In the genomic region with DNA sequence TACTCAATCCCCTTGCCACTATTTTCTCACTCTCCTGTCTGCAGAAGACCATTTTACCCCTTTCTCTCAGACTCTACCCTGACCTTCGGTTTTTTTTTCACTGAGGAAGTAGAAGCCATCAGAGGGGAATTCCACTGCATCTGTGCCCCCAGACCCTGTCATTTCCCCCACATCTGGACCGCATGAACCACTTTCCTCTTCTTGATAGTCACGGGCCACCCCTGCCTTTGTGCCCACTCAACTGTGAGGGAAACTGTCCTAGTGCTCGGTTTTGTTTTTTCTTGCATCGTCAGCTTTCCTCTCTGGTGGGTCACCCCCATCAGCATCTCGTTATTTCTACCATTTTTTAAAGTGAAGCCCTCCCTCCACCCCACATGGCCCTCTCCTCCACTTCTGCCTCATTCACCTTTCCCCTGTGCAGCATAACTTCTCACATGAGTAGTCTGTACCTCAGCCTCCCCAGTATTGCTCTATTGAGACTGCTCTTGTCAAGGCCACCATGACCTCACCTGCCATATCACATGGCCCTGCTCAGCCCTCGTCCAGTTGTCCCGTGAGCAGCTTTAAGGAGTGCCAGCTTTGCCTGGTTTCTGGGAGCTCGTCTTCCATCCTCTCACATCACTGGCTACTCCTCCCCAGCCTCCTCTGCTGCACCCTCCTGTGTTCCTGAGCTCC, we compare ENCODE assay signal across 15 cellular contexts. TPM values are rescaled to one million over a fixed set of nuclear protein-coding genes. Genes with fewer than 3 reads are reported as not detected.
DNase-seq lines count a peak whose midpoint lies in the region; ATAC-seq, FAIRE-seq and TF ChIP-seq lines count a peak whose summit lies in the region.
"Had no signal": no experiment of that assay in that cellular context is flagged by ENCODE, and none has a peak within 500 bp of the region (broad histone marks: within the 10 kb centered on the region; RNA-seq: fewer than 3 reads in every experiment).

No MANE protein-coding gene starts in this region.

- CTCF ChIA-PET in activated CD8-positive, alpha-beta memory T cell treated with anti-CD3 and anti-CD28 coated beads, Interleukin-2, amount 10 ng/mL, durations not matched to agents 7 days and 5 days (lab: Charles Lee): interaction anchor here (1.2 kb wide), 1 partner anchor 29 kb away, joined by 4 read pairs; no protein-coding TSS in a partner anchor

- no peak for DNase-seq in activated CD8-positive, alpha-beta memory T cell treated with anti-CD3 and anti-CD28 coated beads, Interleukin-2, amount 10 ng/mL, durations not matched to agents 7 days and 5 days
- DNase-seq in activated CD8-positive, alpha-beta memory T cell treated with anti-CD3 and anti-CD28 coated beads for 24 hours: no peak
- no peak for DNase-seq in stimulated activated effector memory CD8-positive, alpha-beta T cell treated with anti-CD3 and anti-CD28 coated beads, Interleukin-12 subunit alpha, Interleukin-12 subunit beta, amount 100 ng/mL, for 72 hours (ENCODE audit: low spot score in 2 of 2)
- DNase-seq in urothelium cell line (ENCODE audit: low spot score) (no peak), D721Med (ENCODE audit: insufficient read length, low spot score) (no peak)
- DNase-seq: 8988T; activated CD4-positive, alpha-beta memory T cell treated with anti-CD3 and anti-CD28 coated beads, Interleukin-2, amount 10 ng/mL, durations not matched to agents 7 days and 5 days; left ventricle myocardium superior; NCI-H1694; occipital lobe; stimulated activated naive CD4-positive, alpha-beta T cell treated with Interleukin-2 at 50 U/mL for 16 hours; T-helper 1 cell had no signal

- H3K36me3 Mint-ChIP-seq in activated CD8-positive, alpha-beta memory T cell treated with anti-CD3 and anti-CD28 coated beads, Interleukin-2, amount 10 ng/mL, durations not matched to agents 7 days and 5 days: peaks cover 74% of the 10 kb centered on the region
- peaks cover 90% of the 10 kb centered on the region for H3K36me3 Mint-ChIP-seq in stimulated activated effector memory CD8-positive, alpha-beta T cell treated with anti-CD3 and anti-CD28 coated beads, Interleukin-12 subunit alpha, Interleukin-12 subunit beta, amount 100 ng/mL, for 72 hours

- H3K4me1 Mint-ChIP-seq in activated CD8-positive, alpha-beta memory T cell treated with anti-CD3 and anti-CD28 coated beads, Interleukin-2, amount 10 ng/mL, durations not matched to agents 7 days and 5 days: peaks cover 10% of the 10 kb centered on the region
- peaks cover 34% of the 10 kb centered on the region for H3K4me1 Mint-ChIP-seq in stimulated activated effector memory CD8-positive, alpha-beta T cell treated with anti-CD3 and anti-CD28 coated beads, Interleukin-12 subunit alpha, Interleukin-12 subunit beta, amount 100 ng/mL, for 72 hours

- peak overlapping the region; percentile 64 for H3K27ac Mint-ChIP-seq in activated CD8-positive, alpha-beta memory T cell treated with anti-CD3 and anti-CD28 coated beads, Interleukin-2, amount 10 ng/mL, durations not matched to agents 7 days and 5 days
- peak overlapping the region; percentile 86 for H3K27ac Mint-ChIP-seq in stimulated activated effector memory CD8-positive, alpha-beta T cell treated with anti-CD3 and anti-CD28 coated beads, Interleukin-12 subunit alpha, Interleukin-12 subunit beta, amount 100 ng/mL, for 72 hours
- H3K27ac Mint-ChIP-seq: activated CD4-positive, alpha-beta memory T cell treated with anti-CD3 and anti-CD28 coated beads, Interleukin-2, amount 10 ng/mL, durations not matched to agents 7 days and 5 days had no signal

- H3K4me3 Mint-ChIP-seq in activated CD8-positive, alpha-beta memory T cell treated with anti-CD3 and anti-CD28 coated beads, Interleukin-2, amount 10 ng/mL, durations not matched to agents 7 days and 5 days: no peak overlapping the region
- H3K4me3 Mint-ChIP-seq in stimulated activated effector memory CD8-positive, alpha-beta T cell treated with anti-CD3 and anti-CD28 coated beads, Interleukin-12 subunit alpha, Interleukin-12 subunit beta, amount 100 ng/mL, for 72 hours: peak overlapping the region; percentile 40
- H3K4me3 Mint-ChIP-seq: activated CD4-positive, alpha-beta memory T cell treated with anti-CD3 and anti-CD28 coated beads, Interleukin-2, amount 10 ng/mL, durations not matched to agents 7 days and 5 days had no signal

- no peaks in the 10 kb centered on the region for H3K27me3 Mint-ChIP-seq in activated CD8-positive, alpha-beta memory T cell treated with anti-CD3 and anti-CD28 coated beads, Interleukin-2, amount 10 ng/mL, durations not matched to agents 7 days and 5 days
- H3K27me3 Mint-ChIP-seq: activated CD4-positive, alpha-beta memory T cell treated with anti-CD3 and anti-CD28 coated beads, Interleukin-2, amount 10 ng/mL, durations not matched to agents 7 days and 5 days had no signal

- no peak for FAIRE-seq in urothelium cell line (lab: Jason Lieb, UNC)
- FAIRE-seq in D721Med (lab: Jason Lieb, UNC): no peak

- no peak for TF ChIP-seq CTCF in D721Med (IDR thresholded peaks at IDR 0.05; ENCODE audit: insufficient read depth, missing control alignments)

- H3K9me3 Mint-ChIP-seq in activated CD8-positive, alpha-beta memory T cell treated with anti-CD3 and anti-CD28 coated beads, Interleukin-2, amount 10 ng/mL, durations not matched to agents 7 days and 5 days (ENCODE audit: low read depth): no peaks in the 10 kb centered on the region
- no peaks in the 10 kb centered on the region for H3K9me3 Mint-ChIP-seq in stimulated activated effector memory CD8-positive, alpha-beta T cell treated with anti-CD3 and anti-CD28 coated beads, Interleukin-12 subunit alpha, Interleukin-12 subunit beta, amount 100 ng/mL, for 72 hours
- H3K9me3 Mint-ChIP-seq: activated CD4-positive, alpha-beta memory T cell treated with anti-CD3 and anti-CD28 coated beads, Interleukin-2, amount 10 ng/mL, durations not matched to agents 7 days and 5 days had no signal

- ATAC-seq in activated CD8-positive, alpha-beta memory T cell treated with anti-CD3 and anti-CD28 coated beads, Interleukin-2, amount 10 ng/mL, durations not matched to agents 7 days and 5 days: no peak
- ATAC-seq in GM21786 (IDR thresholded peaks at IDR 0.05; ENCODE audit: unreplicated experiment) (peak; percentile 58), HG03460 (IDR thresholded peaks at IDR 0.05; ENCODE audit: unreplicated experiment) (peak; percentile 73), GM21381 (IDR thresholded peaks at IDR 0.05; ENCODE audit: unreplicated experiment) (no peak)
- ATAC-seq in stimulated activated effector memory CD8-positive, alpha-beta T cell treated with anti-CD3 and anti-CD28 coated beads, Interleukin-12 subunit alpha, Interleukin-12 subunit beta, amount 100 ng/mL, for 72 hours: peak; percentile 63
- ATAC-seq: left ventricle myocardium superior had no signal

RNA-seq across cellular contexts. Expression of gene TMEM87B, which starts 32.4 kb away (rescaled TPM):
- total RNA-seq in activated CD8-positive, alpha-beta memory T cell treated with anti-CD3 and anti-CD28 coated beads, Interleukin-2, amount 10 ng/mL, durations not matched to agents 7 days and 5 days: 10 to 100 TPM; 19.1 to 19.7 TPM

RNA-seq across cellular contexts. Expression of gene FBLN7, which starts 50.7 kb away (rescaled TPM):
- under 1 TPM; 0.26 to 0.63 TPM for total RNA-seq in activated CD8-positive, alpha-beta memory T cell treated with anti-CD3 and anti-CD28 coated beads, Interleukin-2, amount 10 ng/mL, durations not matched to agents 7 days and 5 days

Comparison
In these comparisons a context has a peak if more than half of its experiments do, and no peak if none do; other contexts are left out.
1. ATAC-seq: peak in GM21786 (single experiment), HG03460 (single experiment) and stimulated activated effector memory CD8-positive, alpha-beta T cell treated with anti-CD3 and anti-CD28 coated beads, Interleukin-12 subunit alpha, Interleukin-12 subunit beta, amount 100 ng/mL, for 72 hours (single experiment); none in activated CD8-positive, alpha-beta memory T cell treated with anti-CD3 and anti-CD28 coated beads, Interleukin-2, amount 10 ng/mL, durations not matched to agents 7 days and 5 days (single experiment) and GM21381 (single experiment).